Comparison of ENCODE assay signal across 16 cellular contexts in genomic region chrX:113551919-113552318, GRCh38.
DNase-seq lines count a peak whose midpoint lies in the region; ATAC-seq and TF ChIP-seq lines count a peak whose summit lies in the region.
"Had no signal": no experiment of that assay in that cellular context is flagged by ENCODE, and none has a peak within 500 bp of the region (broad histone marks: within the 10 kb centered on the region; RNA-seq: fewer than 3 reads in every experiment).

No MANE protein-coding gene starts in this region.

- no peak for ATAC-seq in activated T-cell treated with anti-CD3 and anti-CD28 coated beads, Interleukin-2, amount 50 U/mL, for 72 hours (replicated peaks in 1 of 2)
- no peak for ATAC-seq in HG02798 (IDR thresholded peaks at IDR 0.05; ENCODE audit: poor library complexity, unreplicated experiment)

- no peaks in the 10 kb centered on the region for H3K36me3 ChIP-seq in SJCRH30
- H3K36me3 ChIP-seq: BE2C, HAP-1 had no signal

- POLR2A ChIA-PET in HEK293T (lab: Yijun Ruan, JAX) = no interaction called here

- H3K4me3 Mint-ChIP-seq in activated T-cell treated with anti-CD3 and anti-CD28 coated beads, Interleukin-2, amount 50 U/mL, for 72 hours = no peak overlapping the region
- H3K4me3 Mint-ChIP-seq: CD4-positive, alpha-beta memory T cell; HFFc6 had no signal

- no peak overlapping the region for H3K27ac Mint-ChIP-seq in activated T-cell treated with anti-CD3 and anti-CD28 coated beads, Interleukin-2, amount 50 U/mL, for 72 hours
- H3K27ac Mint-ChIP-seq: CD4-positive, alpha-beta memory T cell; HFFc6 had no signal

- CTCF ChIA-PET in HEK293T (lab: Yijun Ruan, JAX) = no interaction called here

- no peaks in the 10 kb centered on the region for H3K36me3 Mint-ChIP-seq in activated T-cell treated with anti-CD3 and anti-CD28 coated beads, Interleukin-2, amount 50 U/mL, for 72 hours (ENCODE audit: insufficient read depth in 2 of 2)
- H3K36me3 Mint-ChIP-seq: CD4-positive, alpha-beta memory T cell had no signal

- H3K9me3 Mint-ChIP-seq in activated T-cell treated with anti-CD3 and anti-CD28 coated beads, Interleukin-2, amount 50 U/mL, for 72 hours = no peaks in the 10 kb centered on the region
- H3K9me3 Mint-ChIP-seq: HFFc6 had no signal

- H3K27me3 Mint-ChIP-seq in activated T-cell treated with anti-CD3 and anti-CD28 coated beads, Interleukin-2, amount 50 U/mL, for 72 hours (ENCODE audit: low read depth) = no peaks in the 10 kb centered on the region
- H3K27me3 Mint-ChIP-seq: CD4-positive, alpha-beta memory T cell had no signal

- H3K4me1 ChIP-seq in SJCRH30 = peaks cover 47% of the 10 kb centered on the region
- H3K4me1 ChIP-seq: BE2C had no signal

- no peaks in the 10 kb centered on the region for H3K27me3 ChIP-seq in SJCRH30
- H3K27me3 ChIP-seq: BE2C had no signal

- no peak for TF ChIP-seq CTCF in retinal pigment epithelial cell (conservative IDR thresholded peaks at IDR 0.05; ENCODE audit: low read depth, low read length)

- peak overlapping the region; percentile 91 for H3K27ac ChIP-seq in SJCRH30
- H3K27ac ChIP-seq: C4-2B had no signal

- H3K9me3 ChIP-seq in SJCRH30 (replicated peaks) = no peaks in the 10 kb centered on the region
- H3K9me3 ChIP-seq: BE2C, HAP-1 had no signal

- H3K4me3 ChIP-seq in SJCRH30 (no peak overlapping the region), retinal pigment epithelial cell (ENCODE audit: low read length) (no peak overlapping the region)
- H3K4me3 ChIP-seq: HAP-1 had no signal

- no peaks in the 10 kb centered on the region for H3K4me1 Mint-ChIP-seq in activated T-cell treated with anti-CD3 and anti-CD28 coated beads, Interleukin-2, amount 50 U/mL, for 72 hours (ENCODE audit: low read depth)
- H3K4me1 Mint-ChIP-seq: CD4-positive, alpha-beta memory T cell had no signal

- DNase-seq in HEK293T (ENCODE audit: extremely low spot score) (no peak), M059J (ENCODE audit: low read depth) (peak; percentile 1), SJCRH30 (peak; percentile 69 to 87), retinal pigment epithelial cell (ENCODE audit: low read depth) (peak; percentile 32)
- no peak for DNase-seq in activated T-cell treated with anti-CD3 and anti-CD28 coated beads, Interleukin-2, amount 50 U/mL, for 72 hours
- no peak for DNase-seq in stimulated activated CD4-positive, alpha-beta T cell treated with anti-CD3 and anti-CD28 coated beads, Interleukin-4, amount 100 ng/mL, for 24 hours
- DNase-seq: BE2C; CD4-positive, alpha-beta memory T cell; COR-L47; DMS153; DMS79 treated with DMSO at 0.1 percent for 48 hours; EL; HFFc6 had no signal

TF ChIP-seq in HEK293T, 16 proteins besides CTCF, POLR2A, EP300 and RAD21:
- no peak for TF ChIP-seq SP1 (IDR thresholded peaks at IDR 0.05)
- TF ChIP-seq NFRKB (IDR thresholded peaks at IDR 0.05) = no peak
- TF ChIP-seq ZNF384 (IDR thresholded peaks at IDR 0.05) = no peak
- TF ChIP-seq FOXK2 (IDR thresholded peaks at IDR 0.05) = no peak
- TF ChIP-seq TARDBP (IDR thresholded peaks at IDR 0.05) = no peak
- 0 out of 2 replicates have a peak, but pooled peaks have one; percentile 20 for TF ChIP-seq ARNT (IDR thresholded peaks at IDR 0.05)
- TF ChIP-seq HDGF (IDR thresholded peaks at IDR 0.05; ENCODE audit: borderline replicate concordance) = no peak
TF ChIP-seq in HEK293T: peak in this region for 1.

Comparison
In these comparisons a context has a peak if more than half of its experiments do, and no peak if none do; other contexts are left out.
1. DNase-seq: peak in M059J (single experiment), SJCRH30 (2 of 2) and retinal pigment epithelial cell (single experiment); none in HEK293T (single experiment), activated T-cell treated with anti-CD3 and anti-CD28 coated beads, Interleukin-2, amount 50 U/mL, for 72 hours (0 of 2) and stimulated activated CD4-positive, alpha-beta T cell treated with anti-CD3 and anti-CD28 coated beads, Interleukin-4, amount 100 ng/mL, for 24 hours (single experiment).